In the genomic region with DNA sequence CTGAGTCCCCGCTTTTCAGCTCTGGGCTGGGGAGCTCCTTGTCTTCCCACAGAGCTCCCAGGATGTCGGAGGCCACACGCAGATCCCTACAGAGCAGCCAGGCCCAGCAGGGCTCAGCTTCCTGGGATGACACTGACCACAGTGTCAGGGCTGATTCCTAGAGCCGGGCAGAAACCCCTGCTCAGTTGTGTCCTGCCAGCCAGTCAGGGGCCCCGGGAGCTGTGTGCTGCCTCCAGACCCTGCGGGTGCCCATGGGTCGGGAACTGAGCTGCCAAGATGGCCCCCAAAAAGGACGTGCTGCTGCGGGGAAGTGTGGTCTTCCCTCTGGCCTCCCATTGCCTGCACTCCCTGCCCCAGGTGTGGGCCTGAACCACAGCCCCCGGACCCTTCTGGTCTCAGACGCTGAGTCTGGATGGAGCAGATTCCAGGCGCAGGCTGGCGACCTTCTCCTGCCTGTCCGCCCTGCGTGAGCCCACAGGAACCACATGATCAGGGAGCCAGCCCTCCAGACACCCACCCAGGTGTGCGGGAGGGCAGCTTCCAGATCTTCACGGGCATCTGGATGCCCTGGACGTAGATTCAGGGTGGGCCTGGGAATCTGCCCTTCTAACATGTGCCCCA, we compare ENCODE assay signal across 1 cellular context.
A peak's percentile ranks its signal among the peaks of the same experiment; 100 is the strongest.
TF ChIP-seq lines count a peak whose summit lies in the region.

No MANE protein-coding gene starts in this region.

TF ChIP-seq in K562, 482 proteins besides CTCF, POLR2A, EP300 and RAD21:
- TF ChIP-seq, protein P1, sequence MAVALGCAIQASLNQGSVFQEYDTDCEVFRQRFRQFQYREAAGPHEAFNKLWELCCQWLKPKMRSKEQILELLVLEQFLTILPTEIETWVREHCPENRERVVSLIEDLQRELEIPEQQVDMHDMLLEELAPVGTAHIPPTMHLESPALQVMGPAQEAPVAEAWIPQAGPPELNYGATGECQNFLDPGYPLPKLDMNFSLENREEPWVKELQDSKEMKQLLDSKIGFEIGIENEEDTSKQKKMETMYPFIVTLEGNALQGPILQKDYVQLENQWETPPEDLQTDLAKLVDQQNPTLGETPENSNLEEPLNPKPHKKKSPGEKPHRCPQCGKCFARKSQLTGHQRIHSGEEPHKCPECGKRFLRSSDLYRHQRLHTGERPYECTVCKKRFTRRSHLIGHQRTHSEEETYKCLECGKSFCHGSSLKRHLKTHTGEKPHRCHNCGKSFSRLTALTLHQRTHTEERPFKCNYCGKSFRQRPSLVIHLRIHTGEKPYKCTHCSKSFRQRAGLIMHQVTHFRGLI (CRISPR knock-in tag; IDR thresholded peaks at IDR 0.05), result no peak
- 0 out of 2 replicates have a peak, but pooled peaks have one; percentile 15 for TF ChIP-seq POLR2G (IDR thresholded peaks at IDR 0.05; ENCODE audit: low read depth, low read length)
